Comparison of ENCODE assay signal across 8 cellular contexts in genomic region chr14:54440037-54440436, GRCh38. TPM values are rescaled to one million over a fixed set of nuclear protein-coding genes. Genes with fewer than 3 reads are reported as not detected.
DNase-seq lines count a peak whose midpoint lies in the region; ATAC-seq and TF ChIP-seq lines count a peak whose summit lies in the region.

No MANE protein-coding gene starts in this region.

- no peaks in the 10 kb centered on the region for H3K9me3 ChIP-seq in mucosa of descending colon

- no peak for DNase-seq in GM12865 (ENCODE audit: low read depth)
- peak; percentile 48 for DNase-seq in fibroblast of gingiva (ENCODE audit: low read depth)
- peak; percentile 6 for DNase-seq in retina
- DNase-seq in NOMO-1 (lab: John Stamatoyannopoulos, UW; ENCODE audit: unreplicated experiment in 2 of 2): no peak
- no peak for DNase-seq in NCI-H1930 (lab: John Stamatoyannopoulos, UW)
- no peak for DNase-seq in mucosa of descending colon

- intact Hi-C loops in mucosa of descending colon (cut with DNase I, micrococcal nuclease): no loop called here

- no peak for ATAC-seq in SK-N-SH treated with all-trans-retinoic acid at 6 μM for 48 hours
- no peak for ATAC-seq in GM19455 (IDR thresholded peaks at IDR 0.05; ENCODE audit: unreplicated experiment)
- ATAC-seq in mucosa of descending colon: no peak

- TF ChIP-seq CTCF in GM12865 (IDR thresholded peaks at IDR 0.05; ENCODE audit: insufficient read depth, low read depth, low read length, missing control alignments): no peak
- TF ChIP-seq CTCF in mucosa of descending colon (IDR thresholded peaks at IDR 0.05): no peak

- no peaks in the 10 kb centered on the region for H3K36me3 ChIP-seq in mucosa of descending colon (ENCODE audit: low read depth)

- H3K4me1 ChIP-seq in mucosa of descending colon (ENCODE audit: low read depth): peaks cover 14% of the 10 kb centered on the region

- H3K4me3 ChIP-seq in GM12865 (ENCODE audit: low read depth, low read length) (peak overlapping the region; percentile 65), mucosa of descending colon (no peak overlapping the region)

TF ChIP-seq in SK-N-SH treated with all-trans-retinoic acid at 6 μM for 48 hours, 23 proteins besides CTCF, POLR2A, EP300 and RAD21:
- TF ChIP-seq OSR1 (CRISPR knock-in tag; IDR thresholded peaks at IDR 0.05) (no peak), ISL1 (CRISPR knock-in tag; IDR thresholded peaks at IDR 0.05) (peak; percentile 37; the same call in 1 of the 2 replicates)

RNA-seq across cellular contexts. Expression of gene CNIH1, which starts 1.1 kb away (rescaled TPM):
- 100 to 1,000 TPM in 2 of 3 donors, 10 to 100 TPM in 1; 99.9 to 115 (median 101) TPM for total RNA-seq in mucosa of descending colon

RNA-seq across cellular contexts. Expression of gene CDKN3, which starts 43.2 kb away (rescaled TPM):
- total RNA-seq in mucosa of descending colon: 10 to 100 TPM in 1 of 3 donors, 1 to 10 TPM in 2; 1.7 to 18.2 (median 3.4) TPM

RNA-seq across cellular contexts. Expression of gene GMFB, which starts 48.7 kb away (rescaled TPM):
- total RNA-seq in mucosa of descending colon: 10 to 100 TPM; 55.7 to 74.4 (median 57.5) TPM

Comparison
In these comparisons a context has a peak if more than half of its experiments do, and no peak if none do; other contexts are left out.
1. DNase-seq: peak in fibroblast of gingiva (single experiment) and retina (single experiment); none in GM12865 (single experiment), NOMO-1 (0 of 2), NCI-H1930 (0 of 2) and mucosa of descending colon (0 of 3).